Comparison of ENCODE assay signal across 22 cellular contexts in the genomic region with DNA sequence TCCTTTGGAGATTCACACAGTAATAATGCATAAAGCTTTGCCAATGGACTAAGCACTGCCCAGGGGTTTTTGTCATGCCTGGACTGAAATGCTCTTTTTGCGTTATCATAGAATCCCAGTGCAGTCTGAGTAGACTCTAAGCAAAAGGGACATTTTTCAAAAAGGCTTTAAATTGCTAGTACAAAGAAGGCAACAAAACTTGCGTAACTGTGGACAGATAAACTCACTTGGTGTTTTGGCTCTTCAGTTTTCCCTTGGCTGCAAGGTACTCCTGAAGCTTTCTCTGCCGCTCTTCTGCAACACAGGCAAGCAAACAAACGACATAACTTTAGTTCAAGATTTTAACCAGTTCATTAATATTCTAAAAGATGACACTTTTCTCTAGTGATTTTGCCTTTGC. TPM values are rescaled to one million over a fixed set of nuclear protein-coding genes. Genes with fewer than 3 reads are reported as not detected.
DNase-seq lines count a peak whose midpoint lies in the region; ATAC-seq, FAIRE-seq and TF ChIP-seq lines count a peak whose summit lies in the region.
"Had no signal": no experiment of that assay in that cellular context is flagged by ENCODE, and none has a peak within 500 bp of the region (broad histone marks: within the 10 kb centered on the region; RNA-seq: fewer than 3 reads in every experiment).

No MANE protein-coding gene starts in this region.

- H2AFZ ChIP-seq in PC-3 (ENCODE audit: low read length): no peak overlapping the region
- peak overlapping the region; percentile 3 for H2AFZ ChIP-seq in endothelial cell of umbilical vein (ENCODE audit: low read depth, low read length)

- BruUV-seq in PC-3 (replicated peaks; lab: Mats Ljungman, UMichigan): no TSS peak
- BruUV-seq in endothelial cell of umbilical vein (replicated peaks; lab: Mats Ljungman, UMichigan): no TSS peak

- FAIRE-seq in endothelial cell of umbilical vein (lab: Jason Lieb, UNC): no peak
- FAIRE-seq: A204.1, GM18507 had no signal

- peak overlapping the region; percentile 85 for H3K4me3 Mint-ChIP-seq in T-helper 2 cell treated with Interferon-gamma antibody and Interleukin-4, amounts not matched to agents 5 μg/mL and 100 μg/mL, for 36 hours
- no peak overlapping the region for H3K4me3 Mint-ChIP-seq in CD14-positive monocyte

- H3K27ac ChIP-seq in PC-3 (ENCODE audit: low read length): no peak overlapping the region
- H3K27ac ChIP-seq in endothelial cell of umbilical vein (ENCODE audit: insufficient read depth, low read depth, low read length): no peak overlapping the region
- no peak overlapping the region for H3K27ac ChIP-seq in caudate nucleus (ENCODE audit: low read depth, low read length)
- H3K27ac ChIP-seq: body of pancreas, right atrium auricular region had no signal

- H3K27ac Mint-ChIP-seq in T-helper 2 cell treated with Interferon-gamma antibody and Interleukin-4, amounts not matched to agents 5 μg/mL and 100 μg/mL, for 36 hours: peak overlapping the region; percentile 39
- peak overlapping the region in 5 of 7 donors; percentile 11 to 63 (median 38) for H3K27ac Mint-ChIP-seq in CD14-positive monocyte
- H3K27ac Mint-ChIP-seq: type B pancreatic cell had no signal

- peaks cover 3% of the 10 kb centered on the region for H3K9me3 Mint-ChIP-seq in T-helper 2 cell treated with Interferon-gamma antibody and Interleukin-4, amounts not matched to agents 5 μg/mL and 100 μg/mL, for 36 hours
- H3K9me3 Mint-ChIP-seq in CD14-positive monocyte: no peaks in the 10 kb centered on the region
- H3K9me3 Mint-ChIP-seq: CD4-positive, alpha-beta memory T cell; type B pancreatic cell had no signal

- TF ChIP-seq POLR2A in endothelial cell of umbilical vein (IDR thresholded peaks at IDR 0.05; ENCODE audit: low read depth, low read length): no peak
- TF ChIP-seq POLR2A in erythroblast (IDR thresholded peaks at IDR 0.05; ENCODE audit: low read length): no peak

- H3K9me2 ChIP-seq in PC-3 (replicated peaks; ENCODE audit: low read length): no peaks in the 10 kb centered on the region

- DNase-seq in T-helper 2 cell treated with Interferon-gamma antibody and Interleukin-4, amounts not matched to agents 5 μg/mL and 100 μg/mL, for 36 hours (ENCODE audit: low spot score): no peak
- DNase-seq in T-helper 2 cell: no peak
- DNase-seq in CD14-positive monocyte (ENCODE audit: low spot score): no peak
- DNase-seq in PC-3: no peak
- no peak for DNase-seq in endothelial cell of umbilical vein (ENCODE audit: low read depth, low spot score)
- DNase-seq in erythroblast (lab: John Stamatoyannopoulos, UW): no peak
- DNase-seq in hepatic stellate cell (ENCODE audit: low spot score): no peak
- DNase-seq in caudate nucleus (lab: John Stamatoyannopoulos, UW): no peak
- DNase-seq: activated naive CD4-positive, alpha-beta T cell treated with Interleukin-2 at 50 U/mL for 16 hours; body of pancreas; CD4-positive, alpha-beta memory T cell; GOT3; midbrain; NCI-H1092; NCI-H2029 treated with DMSO at 0.1 percent for 48 hours; NCI-H510A; SHP77; stimulated activated naive CD8-positive, alpha-beta T cell treated with anti-CD3 and anti-CD28 coated beads, Interleukin-15, Interleukin-2, amounts not matched to agents 100 U/mL and 50 U/mL, for 24 hours had no signal

- ATAC-seq in PC-3: no peak
- ATAC-seq: body of pancreas; stimulated activated naive CD8-positive, alpha-beta T cell treated with anti-CD3 and anti-CD28 coated beads, Interleukin-15, Interleukin-2, amounts not matched to agents 100 U/mL and 50 U/mL, for 24 hours had no signal

- H3K79me2 ChIP-seq in PC-3 (ENCODE audit: low read length) (peaks cover 64% of the 10 kb centered on the region), endothelial cell of umbilical vein (ENCODE audit: control insufficient read depth, insufficient read depth, low read length) (peaks cover 47% of the 10 kb centered on the region)

- CTCF ChIA-PET in PC-3 (lab: Charles Lee): no interaction called here
- CTCF ChIA-PET in endothelial cell of umbilical vein (lab: Charles Lee): interaction anchor here (1.0 to 6.2 kb wide), 5 partner anchors 12 to 179 kb away, joined by 3 to 44 read pairs (median 19); no protein-coding TSS in a partner anchor

- H3K27me3 Mint-ChIP-seq in T-helper 2 cell treated with Interferon-gamma antibody and Interleukin-4, amounts not matched to agents 5 μg/mL and 100 μg/mL, for 36 hours (ENCODE audit: low read depth): no peaks in the 10 kb centered on the region
- peaks cover 0 to 1% (median 0%) of the 10 kb centered on the region in 3 donors for H3K27me3 Mint-ChIP-seq in CD14-positive monocyte (ENCODE audit: low read depth in 3 of 3)
- H3K27me3 Mint-ChIP-seq: CD4-positive, alpha-beta memory T cell; type B pancreatic cell had no signal

- H3K4me1 ChIP-seq in PC-3 (ENCODE audit: insufficient read depth, low read length) (peaks cover 29% of the 10 kb centered on the region), endothelial cell of umbilical vein (ENCODE audit: control insufficient read depth, extremely low read depth, insufficient read depth, low read length) (peaks cover 21% of the 10 kb centered on the region)

- dilution Hi-C loops in endothelial cell of umbilical vein (cut with MboI; ENCODE audit: extremely low pct_ligation_motif_present, low sequenced_read_pairs): loop anchor here (25.0 kb wide), 1 partner anchor 175 kb away; no protein-coding TSS in a partner anchor

- no peaks in the 10 kb centered on the region for H3K27me3 ChIP-seq in PC-3 (ENCODE audit: low read length)
- no peaks in the 10 kb centered on the region for H3K27me3 ChIP-seq in endothelial cell of umbilical vein (ENCODE audit: control insufficient read depth in 2 of 2, insufficient read depth in 2 of 2, low read length in 2 of 2)
- H3K27me3 ChIP-seq: body of pancreas, right atrium auricular region had no signal

- H3K36me3 Mint-ChIP-seq in T-helper 2 cell treated with Interferon-gamma antibody and Interleukin-4, amounts not matched to agents 5 μg/mL and 100 μg/mL, for 36 hours (ENCODE audit: low read depth): peaks cover 44% of the 10 kb centered on the region
- H3K36me3 Mint-ChIP-seq in CD14-positive monocyte: peaks cover 9 to 13% of the 10 kb centered on the region in 2 donors

- H3K4me3 ChIP-seq in PC-3 (ENCODE audit: low read length) (peak overlapping the region; percentile 92; the same call in 1 of the 2 replicates), endothelial cell of umbilical vein (replicated peaks in 1 of 3; ENCODE audit: insufficient read depth in 1 of 3, low read depth in 1 of 3, low read length in 3 of 3) (no peak overlapping the region)
- H3K4me3 ChIP-seq: body of pancreas, right atrium auricular region had no signal

- H3K9me3 ChIP-seq in PC-3 (ENCODE audit: low read length) (no peaks in the 10 kb centered on the region), endothelial cell of umbilical vein (replicated peaks; ENCODE audit: control insufficient read depth, insufficient read depth, low read length) (no peaks in the 10 kb centered on the region)
- H3K9me3 ChIP-seq: body of pancreas, right atrium auricular region had no signal

- H3K9ac ChIP-seq in PC-3 (ENCODE audit: low read length) (no peak overlapping the region), endothelial cell of umbilical vein (replicated peaks; ENCODE audit: extremely low read depth, insufficient read depth, low read length) (no peak overlapping the region)

- H4K20me1 ChIP-seq in PC-3 (ENCODE audit: low read length) (no peaks in the 10 kb centered on the region), endothelial cell of umbilical vein (replicated peaks; ENCODE audit: control insufficient read depth, extremely low read depth, insufficient read depth, low read length) (no peaks in the 10 kb centered on the region)

- H3K4me2 ChIP-seq in PC-3 (ENCODE audit: low read length) (peak overlapping the region; percentile 92), endothelial cell of umbilical vein (ENCODE audit: insufficient read depth, low read length) (peak overlapping the region; percentile 9)

- H3K36me3 ChIP-seq in PC-3 (ENCODE audit: low read depth, low read length) (peaks cover 43% of the 10 kb centered on the region), endothelial cell of umbilical vein (ENCODE audit: control insufficient read depth in 2 of 2, extremely low read depth in 1 of 2, insufficient read depth in 2 of 2, low read length in 2 of 2) (peaks cover 0 to 18% of the 10 kb centered on the region in 2 experiments)
- H3K36me3 ChIP-seq: right atrium auricular region had no signal

- no peaks in the 10 kb centered on the region for H3K9me1 ChIP-seq in endothelial cell of umbilical vein (replicated peaks; ENCODE audit: control insufficient read depth, extremely low read depth, insufficient read depth, low read length)

- no peaks in the 10 kb centered on the region for H3F3A ChIP-seq in PC-3 (ENCODE audit: low read length, unreplicated experiment)

- POLR2A ChIA-PET in PC-3 (lab: Charles Lee; ENCODE audit: unreplicated experiment) (no interaction called here), endothelial cell of umbilical vein (lab: Charles Lee) (interaction anchor here (0.7 kb wide), 1 partner anchor 50 kb away, joined by 4 read pairs; no protein-coding TSS in a partner anchor)

- TF ChIP-seq CTCF in CD14-positive monocyte (IDR thresholded peaks at IDR 0.05): no peak
- TF ChIP-seq CTCF in PC-3 (conservative IDR thresholded peaks at IDR 0.05; ENCODE audit: low read depth, low read length): no peak
- no peak for TF ChIP-seq CTCF in endothelial cell of umbilical vein (IDR thresholded peaks at IDR 0.05; ENCODE audit: extremely low read depth in 1 of 2, insufficient read depth in 1 of 2, low read depth in 1 of 2, low read length in 2 of 2)

- H3K4me1 Mint-ChIP-seq in T-helper 2 cell treated with Interferon-gamma antibody and Interleukin-4, amounts not matched to agents 5 μg/mL and 100 μg/mL, for 36 hours (ENCODE audit: low read depth): peaks cover 48% of the 10 kb centered on the region
- H3K4me1 Mint-ChIP-seq in CD14-positive monocyte: peaks cover 40% of the 10 kb centered on the region

- intact Hi-C loops in CD14-positive monocyte (cut with micrococcal nuclease): loop anchor here in 1 of 2 donors (5.0 kb wide), 1 partner anchor 35 kb away; no protein-coding TSS in a partner anchor
- intact Hi-C loops in PC-3 (cut with micrococcal nuclease): no loop called here
- intact Hi-C loops in endothelial cell of umbilical vein (cut with micrococcal nuclease): loop anchor here (5.0 kb wide), 1 partner anchor 70 kb away; no protein-coding TSS in a partner anchor

RNA-seq across cellular contexts. Expression of gene CKAP2L, which starts 2.1 kb away (rescaled TPM):
- polyA plus RNA-seq in CD14-positive monocyte (under 1 TPM; 0.04 to 0.24 TPM), endothelial cell of umbilical vein (2.3 and 3.4 TPM in 2 replicates)
- total RNA-seq in PC-3 (2014; rRNA removed) (16.0 and 20.7 TPM in 2 replicates), endothelial cell of umbilical vein (25.2 and 30.7 TPM in 2 replicates)
- 5.4 and 5.8 TPM in 2 replicates for polyA plus RNA-seq in endothelial cell of umbilical vein (2011; cell fraction: cytosol; rRNA removed)
- polyA plus RNA-seq in endothelial cell of umbilical vein (2011; cell fraction: nucleus; rRNA removed): 3.4 and 6.6 TPM in 2 replicates
- 7.1 and 16.4 TPM in 2 replicates for polyA plus RNA-seq in endothelial cell of umbilical vein (2012)
- 4.6 and 5.2 TPM in 2 replicates for polyA minus RNA-seq in endothelial cell of umbilical vein
- polyA minus RNA-seq in endothelial cell of umbilical vein (2011; cell fraction: cytosol; rRNA and poly(A)+ RNA removed): 6.3 TPM
- polyA minus RNA-seq in endothelial cell of umbilical vein (2011; cell fraction: nucleus; rRNA and poly(A)+ RNA removed): 6.7 and 11.9 TPM in 2 replicates

RNA-seq across cellular contexts. Expression of gene IL1A, which starts 22.0 kb away (rescaled TPM):
- polyA plus RNA-seq in CD14-positive monocyte (under 1 TPM in 1 of 2 donors, not detected in 1; 0.26 TPM), endothelial cell of umbilical vein (0.25 and 0.29 TPM in 2 replicates)
- total RNA-seq in PC-3 (2014; rRNA removed) (0.11 TPM in 1 of 2 replicates, not detected in the other), endothelial cell of umbilical vein (0.99 and 1.4 TPM in 2 replicates)
- polyA plus RNA-seq in endothelial cell of umbilical vein (2011; cell fraction: cytosol; rRNA removed): 0.27 and 0.44 TPM in 2 replicates
- 0.90 and 1.1 TPM in 2 replicates for polyA plus RNA-seq in endothelial cell of umbilical vein (2011; cell fraction: nucleus; rRNA removed)
- 3.5 and 4.3 TPM in 2 replicates for polyA plus RNA-seq in endothelial cell of umbilical vein (2012)
- 0.21 and 0.44 TPM in 2 replicates for polyA minus RNA-seq in endothelial cell of umbilical vein
- 0.72 TPM for polyA minus RNA-seq in endothelial cell of umbilical vein (2011; cell fraction: cytosol; rRNA and poly(A)+ RNA removed)
- polyA minus RNA-seq in endothelial cell of umbilical vein (2011; cell fraction: nucleus; rRNA and poly(A)+ RNA removed): 0.19 and 0.34 TPM in 2 replicates
- total RNA-seq: body of pancreas, right atrium auricular region had no signal
- polyA plus RNA-seq: CD4-positive, alpha-beta memory T cell had no signal

RNA-seq across cellular contexts. Expression of gene NT5DC4, which starts 41.5 kb away (rescaled TPM):
- not detected for polyA plus RNA-seq in CD14-positive monocyte
- 0.04 TPM in 1 of 2 replicates, not detected in the other for total RNA-seq in PC-3 (2014; rRNA removed)
- not detected in 2 replicates for total RNA-seq in endothelial cell of umbilical vein
- not detected in 2 replicates for polyA plus RNA-seq in endothelial cell of umbilical vein
- polyA plus RNA-seq in endothelial cell of umbilical vein (2011; cell fraction: cytosol; rRNA removed): not detected in 2 replicates
- not detected in 2 replicates for polyA plus RNA-seq in endothelial cell of umbilical vein (2011; cell fraction: nucleus; rRNA removed)
- not detected in 2 replicates for polyA plus RNA-seq in endothelial cell of umbilical vein (2012)
- polyA minus RNA-seq in endothelial cell of umbilical vein: not detected in 2 replicates
- polyA minus RNA-seq in endothelial cell of umbilical vein (2011; cell fraction: cytosol; rRNA and poly(A)+ RNA removed): not detected
- polyA minus RNA-seq in endothelial cell of umbilical vein (2011; cell fraction: nucleus; rRNA and poly(A)+ RNA removed): not detected in 2 replicates
- total RNA-seq: body of pancreas; CD4-positive, alpha-beta memory T cell; right atrium auricular region had no signal
- polyA plus RNA-seq: CD4-positive, alpha-beta memory T cell had no signal
